ENCODE assay signal across 29 cellular contexts in the genomic region with DNA sequence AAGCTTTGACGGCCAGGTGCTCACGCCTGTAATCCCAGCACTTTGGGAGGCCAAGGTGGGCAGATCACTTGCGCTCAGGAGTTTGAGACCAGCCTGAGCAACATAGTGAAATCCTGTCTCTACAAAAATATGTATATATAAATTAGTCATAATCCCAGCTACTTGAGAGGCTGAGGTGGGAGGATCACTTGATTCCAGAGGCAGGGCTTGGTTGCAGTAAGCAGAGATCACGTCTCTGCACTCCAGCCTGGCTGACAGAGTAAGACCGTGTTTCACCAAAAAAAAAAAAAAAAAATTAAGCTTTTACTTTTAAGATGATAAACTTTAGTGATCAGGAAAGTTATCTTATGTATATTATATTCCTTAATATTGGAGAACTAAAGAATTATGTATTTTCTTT.
"Had no signal": no experiment of that assay in that cellular context is flagged by ENCODE, and none has a peak within 500 bp of the region (broad histone marks: within the 10 kb centered on the region; RNA-seq: fewer than 3 reads in every experiment).

No MANE protein-coding gene starts in this region.

- H3K4me3 Mint-ChIP-seq: activated CD4-positive, alpha-beta memory T cell treated with anti-CD3 and anti-CD28 coated beads for 36 hours; activated CD4-positive, alpha-beta T cell treated with anti-CD3 and anti-CD28 coated beads, Interleukin-2, amount 10 ng/mL, durations not matched to agents 7 days and 5 days; activated naive CD4-positive, alpha-beta T cell treated with anti-CD3 and anti-CD28 coated beads, Interleukin-2, amount 50 U/mL, for 24 hours; T-helper 1 cell treated with Interleukin-12 subunit alpha and Interleukin-12 subunit beta and Interleukin-4 antibody, amounts not matched to agents 30 μg/mL and 1 μg/mL, for 36 hours had no signal

- H3K27me3 Mint-ChIP-seq: activated CD4-positive, alpha-beta memory T cell treated with anti-CD3 and anti-CD28 coated beads for 36 hours; activated CD4-positive, alpha-beta T cell treated with anti-CD3 and anti-CD28 coated beads, Interleukin-2, amount 10 ng/mL, durations not matched to agents 7 days and 5 days; activated naive CD4-positive, alpha-beta T cell treated with anti-CD3 and anti-CD28 coated beads, Interleukin-2, amount 50 U/mL, for 24 hours; activated T-helper 17 cell treated with anti-CD3 and anti-CD28 coated beads, Interleukin-2, amount 50 U/mL, for 72 hours; brain had no signal

- DNase-seq: activated CD4-positive, alpha-beta memory T cell treated with anti-CD3 and anti-CD28 coated beads for 36 hours; activated CD4-positive, alpha-beta T cell treated with anti-CD3 and anti-CD28 coated beads, Interleukin-2, amount 10 ng/mL, durations not matched to agents 7 days and 5 days; activated CD4-positive, CD25-positive, alpha-beta regulatory T cell; activated CD8-positive, alpha-beta memory T cell treated with anti-CD3 and anti-CD28 coated beads for 24 hours; activated gamma-delta T cell treated with Interleukin-2 at 50 U/mL for 16 hours; activated T-cell treated with anti-CD3 and anti-CD28 coated beads for 4 hours; activated T-cell treated with anti-CD3 and anti-CD28 coated beads, Interleukin-2, amount 50 U/mL, for 48 hours; amniotic stem cell; cerebellar nuclear complex; MG63; MV-4-11; NCI-H1092 treated with DMSO at 0.1 percent for 48 hours; NCI-H1417 treated with DMSO at 0.1 percent for 48 hours; NCI-H1694; NCI-H2029 treated with DMSO at 0.1 percent for 48 hours; NCI-H510A treated with DMSO at 0.1 percent for 48 hours; NCI-H69; NK-92 treated with Interleukin-12 subunit alpha and Interleukin-12 subunit beta, amount 100 ng/mL, for 24 hours; OCI-M1; Peyer's patch; SHP77; T1000 had no signal

- H3K9me3 Mint-ChIP-seq: activated CD4-positive, alpha-beta memory T cell treated with anti-CD3 and anti-CD28 coated beads for 36 hours; activated CD4-positive, alpha-beta T cell treated with anti-CD3 and anti-CD28 coated beads, Interleukin-2, amount 10 ng/mL, durations not matched to agents 7 days and 5 days; activated naive CD4-positive, alpha-beta T cell treated with anti-CD3 and anti-CD28 coated beads, Interleukin-2, amount 50 U/mL, for 24 hours; activated T-helper 17 cell treated with anti-CD3 and anti-CD28 coated beads, Interleukin-2, amount 50 U/mL, for 72 hours; brain; T-helper 1 cell treated with Interleukin-12 subunit alpha and Interleukin-12 subunit beta and Interleukin-4 antibody, amounts not matched to agents 30 μg/mL and 1 μg/mL, for 36 hours had no signal

- H3K4me3 ChIP-seq: MG63, Peyer's patch had no signal

- H3K27ac ChIP-seq: Peyer's patch, VCaP had no signal

- FAIRE-seq: astrocyte, TTC549 had no signal

- H3K4me1 Mint-ChIP-seq: activated naive CD4-positive, alpha-beta T cell treated with anti-CD3 and anti-CD28 coated beads, Interleukin-2, amount 50 U/mL, for 24 hours had no signal

- ATAC-seq: activated T-helper 17 cell treated with anti-CD3 and anti-CD28 coated beads, Interleukin-2, amount 50 U/mL, for 72 hours had no signal

- H3K27ac Mint-ChIP-seq: activated CD4-positive, alpha-beta T cell treated with anti-CD3 and anti-CD28 coated beads, Interleukin-2, amount 10 ng/mL, durations not matched to agents 7 days and 5 days; brain; T-helper 1 cell treated with Interleukin-12 subunit alpha and Interleukin-12 subunit beta and Interleukin-4 antibody, amounts not matched to agents 30 μg/mL and 1 μg/mL, for 36 hours had no signal

- H3K9me3 ChIP-seq: MG63, Peyer's patch had no signal
